7 cellular contexts compared by ENCODE assay signal in genomic region chr1:225834417-225835329, GRCh38. TPM values are rescaled to one million over a fixed set of nuclear protein-coding genes. Genes with fewer than 3 reads are reported as not detected.
DNase-seq lines count a peak whose midpoint lies in the region; ATAC-seq and TF ChIP-seq lines count a peak whose summit lies in the region.
"Had no signal": no experiment of that assay in that cellular context is flagged by ENCODE, and none has a peak within 500 bp of the region (broad histone marks: within the 10 kb centered on the region; RNA-seq: fewer than 3 reads in every experiment).

No MANE protein-coding gene starts in this region.

- H3K27ac ChIP-seq in HEK293 (ENCODE audit: extremely low read depth, low read depth, low read length) (no peak overlapping the region; the same call in 1 of the 2 replicates), parathyroid adenoma (peak overlapping the region; percentile 29)

- H3K9me3 ChIP-seq in HEK293 (ENCODE audit: control insufficient read depth, insufficient read depth, low read depth, low read length) (no peaks in the 10 kb centered on the region), parathyroid adenoma (ENCODE audit: control insufficient read depth, low read length) (no peaks in the 10 kb centered on the region)

- ATAC-seq in GM19328 (IDR thresholded peaks at IDR 0.05; ENCODE audit: unreplicated experiment) (no peak), esophagus mucosa (no peak)

- in situ Hi-C loops in astrocyte of the spinal cord (cut with HindIII; ENCODE audit: low sequenced_read_pairs), result no loop called here

- peaks cover 28 to 51% of the 10 kb centered on the region in 2 experiments for H3K36me3 ChIP-seq in HEK293 (ENCODE audit: control insufficient read depth in 2 of 2, insufficient read depth in 1 of 2, low read length in 2 of 2)
- H3K36me3 ChIP-seq in parathyroid adenoma (ENCODE audit: control insufficient read depth, insufficient read depth, low read length), result no peaks in the 10 kb centered on the region

- no peaks in the 10 kb centered on the region for H3K79me2 ChIP-seq in parathyroid adenoma

- H3K4me1 ChIP-seq in HEK293 (ENCODE audit: control insufficient read depth, insufficient read depth, low read length), result no peaks in the 10 kb centered on the region
- H3K4me1 ChIP-seq in parathyroid adenoma, result no peaks in the 10 kb centered on the region

- POLR2A ChIA-PET in HEK293 (lab: Yijun Ruan, JAX), result interaction anchor here (0.6 to 2.2 kb wide), 4 partner anchors 16 to 99 kb away, joined by 3 to 5 read pairs (median 4); partner anchors contain the start of gene EPHX1

- DNase-seq in astrocyte of the spinal cord (ENCODE audit: low read depth, low spot score), result peak; percentile 49
- no peak for DNase-seq in A172 (ENCODE audit: low spot score)

- no peaks in the 10 kb centered on the region for H3K27me3 ChIP-seq in parathyroid adenoma (ENCODE audit: control insufficient read depth, insufficient read depth, low read length)

- CTCF ChIA-PET in HEK293 (lab: Yijun Ruan, JAX), result interaction anchor here (0.6 to 1.7 kb wide), 10 partner anchors 9 to 360 kb away, joined by 3 to 6 read pairs (median 4); partner anchors contain the start of gene SRP9

- H3K9ac ChIP-seq in parathyroid adenoma, result no peak overlapping the region

- H3K4me3 ChIP-seq in HEK293 (ENCODE audit: low read depth, low read length) (no peak overlapping the region), astrocyte of the spinal cord (ENCODE audit: low read depth, low read length) (no peak overlapping the region), parathyroid adenoma (ENCODE audit: low read depth, low read length) (no peak overlapping the region)

- no peak overlapping the region for H3K4me2 ChIP-seq in parathyroid adenoma (ENCODE audit: low read length)

- H2AFZ ChIP-seq in parathyroid adenoma, result no peak overlapping the region

- TF ChIP-seq CTCF in HEK293 (tag by site-specific recombination; IDR thresholded peaks at IDR 0.05), result no peak
- no peak for TF ChIP-seq CTCF in astrocyte of the spinal cord (IDR thresholded peaks at IDR 0.05; ENCODE audit: low read depth, low read length)
- no peak for TF ChIP-seq CTCF in parathyroid adenoma (IDR thresholded peaks at IDR 0.05)

TF ChIP-seq in HEK293, 187 proteins besides CTCF, POLR2A, EP300 and RAD21 (continues in another document):
- TF ChIP-seq ZNF658 (tag by site-specific recombination; IDR thresholded peaks at IDR 0.05) (no peak), ZNF843 (tag by site-specific recombination; IDR thresholded peaks at IDR 0.05) (peak; percentile 43; the same call in 1 of the 2 replicates), ZBTB1 (tag by site-specific recombination; IDR thresholded peaks at IDR 0.05) (no peak), SP2 (tag by site-specific recombination; IDR thresholded peaks at IDR 0.05) (no peak), WT1 (tag by site-specific recombination; IDR thresholded peaks at IDR 0.05) (no peak), YY1 (tag by site-specific recombination; IDR thresholded peaks at IDR 0.05) (no peak), ZBTB44 (tag by site-specific recombination; IDR thresholded peaks at IDR 0.05) (peak; percentile 75), ZBTB20 (tag by site-specific recombination; IDR thresholded peaks at IDR 0.05) (no peak), ZNF610 (tag by site-specific recombination; IDR thresholded peaks at IDR 0.05; ENCODE audit: borderline replicate concordance) (0 out of 2 replicates have a peak, but pooled peaks have one; percentile 33), ZBTB17 (tag by site-specific recombination; IDR thresholded peaks at IDR 0.05) (peak; percentile 71), ZNF350 (tag by site-specific recombination; IDR thresholded peaks at IDR 0.05) (no peak), ZNF639 (tag by site-specific recombination; IDR thresholded peaks at IDR 0.05) (no peak), ZNF626 (tag by site-specific recombination; IDR thresholded peaks at IDR 0.05) (no peak), ZNF248 (tag by site-specific recombination; IDR thresholded peaks at IDR 0.05) (no peak), ZNF157 (tag by site-specific recombination; IDR thresholded peaks at IDR 0.05) (no peak), TCF7L2 (IDR thresholded peaks at IDR 0.05; ENCODE audit: borderline replicate concordance, low read depth, low read length) (no peak), KLF10 (tag by site-specific recombination; IDR thresholded peaks at IDR 0.05) (no peak), ZNF202 (tag by site-specific recombination; IDR thresholded peaks at IDR 0.05; ENCODE audit: borderline replicate concordance) (no peak), SALL2 (tag by site-specific recombination; IDR thresholded peaks at IDR 0.05; ENCODE audit: borderline replicate concordance) (no peak), ZNF133 (tag by site-specific recombination; IDR thresholded peaks at IDR 0.05) (no peak), ZNF670 (tag by site-specific recombination; IDR thresholded peaks at IDR 0.05; ENCODE audit: low read depth) (no peak), ZFHX2 (tag by site-specific recombination; conservative IDR thresholded peaks at IDR 0.05) (no peak), ZNF560 (tag by site-specific recombination; IDR thresholded peaks at IDR 0.05; ENCODE audit: borderline replicate concordance) (no peak), KLF17 (tag by site-specific recombination; IDR thresholded peaks at IDR 0.05) (no peak), SP7 (tag by site-specific recombination; IDR thresholded peaks at IDR 0.05) (peak; percentile 80; the same call in 1 of the 2 replicates)

RNA-seq across cellular contexts. Expression of gene EPHX1, which starts 24.7 kb away (rescaled TPM):
- 89.7 TPM for total RNA-seq in esophagus mucosa
- total RNA-seq in A172 (2014; rRNA removed; shearing (Covaris generic)), result 32.3 and 34.2 TPM in 2 replicates

RNA-seq across cellular contexts. Expression of gene TMEM63A, which starts 47.5 kb away (rescaled TPM):
- total RNA-seq in esophagus mucosa, result 23.0 TPM
- 7.8 and 8.2 TPM in 2 replicates for total RNA-seq in A172 (2014; rRNA removed; shearing (Covaris generic))

RNA-seq across cellular contexts. Expression of gene LEFTY1, which starts 54.3 kb away (rescaled TPM):
- total RNA-seq in esophagus mucosa, result not detected
- total RNA-seq in A172 (2014; rRNA removed; shearing (Covaris generic)), result not detected in 2 replicates
- total RNA-seq: mesenteric fat pad had no signal

RNA-seq across cellular contexts. Expression of gene SRP9, which starts 57.0 kb away (rescaled TPM):
- 156 TPM for total RNA-seq in esophagus mucosa
- total RNA-seq in A172 (2014; rRNA removed; shearing (Covaris generic)), result 1,029 and 1,161 TPM in 2 replicates
